Comparison of ENCODE assay signal across 7 cellular contexts in the genomic region with DNA sequence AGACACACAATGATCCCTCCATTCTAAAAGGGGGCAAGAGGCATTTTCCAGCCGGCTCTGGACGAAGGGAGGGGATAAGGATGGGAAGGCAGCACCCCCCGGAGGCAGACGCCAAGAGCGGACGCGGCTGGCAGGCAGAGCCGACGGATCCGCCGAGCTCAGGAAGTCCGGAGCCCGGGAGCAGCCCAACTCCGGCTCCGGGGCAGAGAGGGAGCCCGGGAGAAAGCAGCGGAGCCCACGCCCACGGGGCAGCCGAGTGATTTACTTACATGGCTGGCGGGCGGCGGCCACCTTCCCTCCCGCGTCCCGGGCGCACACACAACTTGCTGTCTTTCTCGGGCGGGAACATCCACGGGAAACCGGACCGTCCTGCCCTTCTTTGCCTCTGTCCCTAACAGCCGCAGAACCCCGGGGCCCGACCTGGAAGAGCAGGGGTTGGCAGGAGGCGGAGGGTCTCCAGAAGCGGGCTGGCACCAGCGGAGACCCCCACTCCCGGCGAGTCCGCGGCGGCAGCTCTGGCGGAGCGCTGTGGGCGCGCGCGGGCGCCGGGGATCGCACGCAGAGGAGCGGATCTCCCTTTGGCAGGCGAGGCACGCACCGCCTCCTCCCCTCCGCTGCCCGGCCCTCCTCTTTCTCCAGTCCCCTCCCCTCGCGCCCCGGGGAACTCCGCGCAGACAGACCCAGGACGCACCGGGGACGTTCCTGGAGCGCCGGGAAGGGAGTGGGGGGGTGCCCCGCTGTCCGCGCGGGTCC. TPM values are rescaled to one million over a fixed set of nuclear protein-coding genes. Genes with fewer than 3 reads are reported as not detected.
DNase-seq lines count a peak whose midpoint lies in the region; ATAC-seq, FAIRE-seq and TF ChIP-seq lines count a peak whose summit lies in the region.

A gene (minus strand): TSS at position 580 of the 753 bp plus-strand sequence.

- peak within 1 kb of the TSS; percentile 73 for H3K4me3 Mint-ChIP-seq in activated B cell treated with CpG ODN at 0.5 μM for 24 hours
- peak within 1 kb of the TSS; percentile 92 for H3K4me3 Mint-ChIP-seq in chondrocyte (ENCODE audit: unreplicated experiment)

- intact Hi-C loops in activated B cell treated with CpG ODN at 0.5 μM for 24 hours (cut with micrococcal nuclease) (no loop called here), kidney (cut with DNase I) (loop anchor here (10.0 kb wide), 1 partner anchor 338 kb away; no protein-coding TSS in a partner anchor)

- H3K27me3 Mint-ChIP-seq in activated B cell treated with CpG ODN at 0.5 μM for 24 hours (peaks cover 33% of the 10 kb centered on the region), chondrocyte (ENCODE audit: low read depth) (no peaks in the 10 kb centered on the region)

- peaks cover 7 to 10% of the 10 kb centered on the region in 2 donors for H3K4me1 ChIP-seq in kidney (ENCODE audit: control insufficient read depth in 1 of 2, insufficient read depth in 1 of 2, low read depth in 1 of 2, low read length in 2 of 2)

- peak within 1 kb of the TSS; percentile 37 to 70 for H3K9ac ChIP-seq in kidney (ENCODE audit: low read length in 2 of 2)

- no peaks in the 10 kb centered on the region for H3K36me3 ChIP-seq in kidney (ENCODE audit: control insufficient read depth in 1 of 2, insufficient read depth in 2 of 2, low read length in 2 of 2)

- H3K27ac ChIP-seq in kidney (ENCODE audit: low read depth in 2 of 2, low read length in 2 of 2): peak within 1 kb of the TSS; percentile 56 to 70

- TF ChIP-seq CTCF in activated B cell treated with CpG ODN at 0.5 μM for 24 hours (IDR thresholded peaks at IDR 0.05): no peak
- peak; percentile 81 for TF ChIP-seq CTCF in chondrocyte (IDR thresholded peaks at IDR 0.05)
- peak; percentile 9 for TF ChIP-seq CTCF in kidney (IDR thresholded peaks at IDR 0.05; ENCODE audit: borderline replicate concordance, extremely low read depth, insufficient read depth)

- ATAC-seq in GM18517 (IDR thresholded peaks at IDR 0.05; ENCODE audit: unreplicated experiment) (peak; percentile 75), HG02870 (IDR thresholded peaks at IDR 0.05; ENCODE audit: unreplicated experiment) (peak; percentile 95), activated B cell treated with CpG ODN at 0.5 μM for 24 hours (ENCODE audit: low read depth) (peak; percentile 98)

- H3K4me1 Mint-ChIP-seq in activated B cell treated with CpG ODN at 0.5 μM for 24 hours (peaks cover 13% of the 10 kb centered on the region), chondrocyte (ENCODE audit: low read depth) (peaks cover 53% of the 10 kb centered on the region)

- no peaks in the 10 kb centered on the region for H3K9me3 Mint-ChIP-seq in activated B cell treated with CpG ODN at 0.5 μM for 24 hours
- H3K9me3 Mint-ChIP-seq in chondrocyte (ENCODE audit: low read depth): no peaks in the 10 kb centered on the region

- POLR2A ChIA-PET in activated B cell treated with CpG ODN at 0.5 μM for 24 hours (lab: Charles Lee): no interaction called here

- H3K4me3 ChIP-seq in kidney (ENCODE audit: low read length in 2 of 2): peak within 1 kb of the TSS; percentile 77 to 82

- H3K36me3 Mint-ChIP-seq in activated B cell treated with CpG ODN at 0.5 μM for 24 hours (ENCODE audit: low read depth) (no peaks in the 10 kb centered on the region), chondrocyte (ENCODE audit: low read depth) (peaks cover 4% of the 10 kb centered on the region)

- CTCF ChIA-PET in activated B cell treated with CpG ODN at 0.5 μM for 24 hours (lab: Charles Lee): interaction anchor here (1.0 kb wide), 1 partner anchor 9 kb away, joined by 3 read pairs; no protein-coding TSS in a partner anchor

- H3K9me3 ChIP-seq in kidney (ENCODE audit: control insufficient read depth in 1 of 2, low read length in 2 of 2): no peaks in the 10 kb centered on the region

- no peak for FAIRE-seq in kidney (lab: Jason Lieb, UNC)

- DNase-seq in NCI-H2107 (lab: John Stamatoyannopoulos, UW) (peak; percentile 37), activated B cell treated with CpG ODN at 0.5 μM for 24 hours (peak; percentile 47), chondrocyte (ENCODE audit: low spot score) (peak; percentile 96), kidney (peak; percentile 95)
- peak; percentile 71 for DNase-seq in stimulated activated CD4-positive, alpha-beta T cell treated with anti-CD3 and anti-CD28 coated beads, Interleukin-12 subunit alpha, Interleukin-12 subunit beta, amount 100 ng/mL, for 4 hours

- H3K27ac Mint-ChIP-seq in activated B cell treated with CpG ODN at 0.5 μM for 24 hours (no peak within 1 kb of the TSS), chondrocyte (ENCODE audit: unreplicated experiment) (peak within 1 kb of the TSS; percentile 96)

RNA-seq across cellular contexts. Expression of the gene that starts here (rescaled TPM):
- total RNA-seq in activated B cell treated with CpG ODN at 0.5 μM for 24 hours (0.13 and 0.20 TPM in 2 replicates), chondrocyte (88.2 to 101 TPM (median 100 TPM) in 3 replicates), kidney (59.2 TPM)
- 33.0 TPM for polyA plus RNA-seq in kidney (ENCODE audit: insufficient read depth, low read depth, low replicate concordance)

Comparison
In these comparisons a context has a peak if more than half of its experiments do, and no peak if none do; other contexts are left out.
1. Peak in every context shown above with its lines: DNase-seq, ATAC-seq, H3K4me3 ChIP-seq and H3K27ac ChIP-seq.
2. RNA of the gene that starts here (total RNA-seq): 88.2 to 101 TPM in chondrocyte and 59.2 TPM in kidney (single experiment); 0.13 to 0.20 TPM in activated B cell treated with CpG ODN at 0.5 μM for 24 hours; every median in the first group is over 10 times any median in the second.
3. Peak in DNase-seq and ATAC-seq in activated B cell treated with CpG ODN at 0.5 μM for 24 hours; RNA of the gene not detected or under 1 TPM.
4. DNase-seq: peak in every context shown above with its lines; median percentile 96 in chondrocyte; 95 in kidney; 71 in stimulated activated CD4-positive, alpha-beta T cell treated with anti-CD3 and anti-CD28 coated beads, Interleukin-12 subunit alpha, Interleukin-12 subunit beta, amount 100 ng/mL, for 4 hours; 47 in activated B cell treated with CpG ODN at 0.5 μM for 24 hours; 37 in NCI-H2107.